10 cellular contexts compared by ENCODE assay signal in genomic region chr13:111183959-111184684, GRCh38.
DNase-seq lines count a peak whose midpoint lies in the region; ATAC-seq and TF ChIP-seq lines count a peak whose summit lies in the region.
"Had no signal": no experiment of that assay in that cellular context is flagged by ENCODE, and none has a peak within 500 bp of the region (broad histone marks: within the 10 kb centered on the region; RNA-seq: fewer than 3 reads in every experiment).

No MANE protein-coding gene starts in this region.

- H3K4me1 ChIP-seq in IMR-90 (ENCODE audit: control insufficient read depth, insufficient read depth, low read length) (peaks cover 7% of the 10 kb centered on the region), prostate gland (replicated peaks) (peaks cover 5% of the 10 kb centered on the region), BE2C (peaks cover 17% of the 10 kb centered on the region)

- no peak overlapping the region for H4K91ac ChIP-seq in IMR-90 (ENCODE audit: insufficient read depth, low read depth, low read length)

- H3K9ac ChIP-seq in IMR-90 (ENCODE audit: low read depth, low read length), result no peak overlapping the region

- CTCF ChIA-PET in IMR-90 (lab: Yijun Ruan, JAX) (interaction anchor here (0.9 kb wide), 1 partner anchor 67 kb away, joined by 3 read pairs; no protein-coding TSS in a partner anchor), HEK293T (lab: Yijun Ruan, JAX) (interaction anchor here (0.6 kb wide), 1 partner anchor 17 kb away, joined by 3 read pairs; no protein-coding TSS in a partner anchor)

- no peak overlapping the region for H3K18ac ChIP-seq in IMR-90 (ENCODE audit: low read depth, low read length)

- no peak overlapping the region for H3K56ac ChIP-seq in IMR-90 (ENCODE audit: extremely low read depth, insufficient read depth, low read length)

- H3K27me3 ChIP-seq in IMR-90 (ENCODE audit: control insufficient read depth, insufficient read depth, low read length), result no peaks in the 10 kb centered on the region
- H3K27me3 ChIP-seq in prostate gland (replicated peaks; ENCODE audit: insufficient read depth), result no peaks in the 10 kb centered on the region
- no peaks in the 10 kb centered on the region for H3K27me3 ChIP-seq in BE2C
- H3K27me3 ChIP-seq: cardiac muscle cell had no signal

- 0 out of 2 replicates have a peak, but pooled peaks have one; percentile 6 for ATAC-seq in IMR-90 (ENCODE audit: low read depth)
- no peak for ATAC-seq in left colon

- TF ChIP-seq RAD21 in IMR-90 (IDR thresholded peaks at IDR 0.05; ENCODE audit: low read length), result no peak

- no peak overlapping the region for H4K5ac ChIP-seq in IMR-90 (ENCODE audit: low read depth, low read length)

- TF ChIP-seq POLR2A in IMR-90 (IDR thresholded peaks at IDR 0.05; ENCODE audit: low read depth, low read length) (no peak), prostate gland (IDR thresholded peaks at IDR 0.05) (no peak)

- H3K4ac ChIP-seq in IMR-90 (ENCODE audit: low read depth, low read length), result no peak overlapping the region

- in situ Hi-C loops in IMR-90 (cut with MboI; ENCODE audit: low sequenced_read_pairs), result no loop called here

- no peak overlapping the region for H2AK9ac ChIP-seq in IMR-90 (replicated peaks; ENCODE audit: low read depth, low read length, poor library complexity)

- intact Hi-C loops in IMR-90 (cut with micrococcal nuclease) (no loop called here), prostate gland (cut with DNase I) (no loop called here), left colon (cut with DNase I, micrococcal nuclease) (no loop called here)

- DNase-seq in IMR-90, result no peak
- peak in 13 of 61 donors; percentile 8 to 64 (median 17) for DNase-seq in caudate nucleus (lab: John Stamatoyannopoulos, UW)
- no peak for DNase-seq in prostate gland (ENCODE audit: low spot score)
- no peak for DNase-seq in HEK293T (ENCODE audit: extremely low spot score)
- DNase-seq in BE2C, result no peak
- no peak for DNase-seq in left colon
- DNase-seq in HuH-7.5 (ENCODE audit: low spot score), result no peak
- DNase-seq: stimulated activated CD4-positive, alpha-beta T cell treated with anti-CD3 and anti-CD28 coated beads, Interleukin-4, amount 100 ng/mL, for 1 hour had no signal

- H3K4me3 ChIP-seq in GM12875 (ENCODE audit: low read depth, low read length) (peak overlapping the region; percentile 50), IMR-90 (ENCODE audit: insufficient read depth, low read depth, low read length) (no peak overlapping the region), prostate gland (no peak overlapping the region), BE2C (ENCODE audit: low read depth, low read length) (no peak overlapping the region)
- H3K4me3 ChIP-seq: cardiac muscle cell had no signal

- no peak overlapping the region for H2AK5ac ChIP-seq in IMR-90 (ENCODE audit: low read depth, low read length)

- H2BK5ac ChIP-seq in IMR-90 (ENCODE audit: low read depth, low read length, poor library complexity, severe bottlenecking), result no peak overlapping the region

- no peak overlapping the region for H3K23ac ChIP-seq in IMR-90 (ENCODE audit: low read depth, low read length)

- dilution Hi-C loops in IMR-90 (cut with HindIII; ENCODE audit: low sequenced_read_pairs, unreplicated experiment), result no loop called here

- no peak overlapping the region for H2BK15ac ChIP-seq in IMR-90 (ENCODE audit: low read depth, low read length)

- H2BK120ac ChIP-seq in IMR-90 (ENCODE audit: low read depth, low read length), result no peak overlapping the region

- no peak overlapping the region for H3K14ac ChIP-seq in IMR-90 (replicated peaks; ENCODE audit: low read depth, low read length)

- H3K36me3 ChIP-seq in IMR-90 (ENCODE audit: control insufficient read depth, insufficient read depth, low read length), result no peaks in the 10 kb centered on the region
- H3K36me3 ChIP-seq in prostate gland, result no peaks in the 10 kb centered on the region
- H3K36me3 ChIP-seq in BE2C, result no peaks in the 10 kb centered on the region; the same call in none of the 2 replicates
- H3K36me3 ChIP-seq: cardiac muscle cell had no signal

- peaks cover 87% of the 10 kb centered on the region for H4K20me1 ChIP-seq in IMR-90 (ENCODE audit: insufficient read depth, low read length)

- no peak overlapping the region for H2BK20ac ChIP-seq in IMR-90 (ENCODE audit: low read depth, low read length)

- no peak overlapping the region for H3K4me2 ChIP-seq in IMR-90 (ENCODE audit: low read depth, low read length)

- POLR2A ChIA-PET in IMR-90 (lab: Charles Lee; ENCODE audit: unreplicated experiment), result no interaction called here
- POLR2A ChIA-PET in HEK293T (lab: Yijun Ruan, JAX), result no interaction called here

- no peak overlapping the region for H3K27ac ChIP-seq in IMR-90 (ENCODE audit: insufficient read depth, low read length)
- peak overlapping the region; percentile 11 for H3K27ac ChIP-seq in caudate nucleus (ENCODE audit: low read depth, low read length)
- H3K27ac ChIP-seq in prostate gland, result peak overlapping the region; percentile 5 to 10
- H3K27ac ChIP-seq: cardiac muscle cell had no signal

- peaks cover 45 to 94% of the 10 kb centered on the region in 2 experiments for H3K79me1 ChIP-seq in IMR-90 (ENCODE audit: low read depth in 1 of 2, low read length in 2 of 2)

- BruUV-seq in IMR-90 (replicated peaks; lab: Mats Ljungman, UMichigan), result no TSS peak

- TF ChIP-seq CTCF in GM12875 (IDR thresholded peaks at IDR 0.05; ENCODE audit: borderline replicate concordance, insufficient read depth, low read depth, low read length), result no peak
- TF ChIP-seq CTCF in IMR-90 (conservative IDR thresholded peaks at IDR 0.05; ENCODE audit: low read depth, low read length), result no peak
- TF ChIP-seq CTCF in prostate gland (IDR thresholded peaks at IDR 0.05), result no peak
- TF ChIP-seq CTCF in BE2C (IDR thresholded peaks at IDR 0.05; ENCODE audit: low read depth, low read length), result no peak

- no peak overlapping the region for H4K8ac ChIP-seq in IMR-90 (ENCODE audit: low read depth in 2 of 2, low read length in 2 of 2)

- peaks cover 37% of the 10 kb centered on the region for H3K9me1 ChIP-seq in IMR-90 (ENCODE audit: insufficient read depth, low read length)

- WGBS in IMR-90 (ENCODE audit: extremely low coverage in 2 of 2, insufficient read length in 1 of 2), 2 experiments, result 40% methylated on average over 1 of the region's 13 CpGs; no CpG with 5 or more reads in 1 of the 2 experiments
- 61% methylated on average over 13 of the region's 13 CpGs for WGBS in prostate gland

- no peak overlapping the region for H2AFZ ChIP-seq in IMR-90 (replicated peaks; ENCODE audit: low read length, poor library complexity)

- H3K9me3 ChIP-seq in IMR-90 (ENCODE audit: control insufficient read depth, insufficient read depth, low read length) (no peaks in the 10 kb centered on the region), prostate gland (no peaks in the 10 kb centered on the region), BE2C (no peaks in the 10 kb centered on the region)

TF ChIP-seq in IMR-90, 13 proteins besides CTCF, POLR2A, EP300 and RAD21:
- no peak for TF ChIP-seq CHD1 (IDR thresholded peaks at IDR 0.05; ENCODE audit: low read depth, low read length)
- no peak for TF ChIP-seq NFE2L2 (IDR thresholded peaks at IDR 0.05; ENCODE audit: low read depth, low read length)
- no peak for TF ChIP-seq MAZ (IDR thresholded peaks at IDR 0.05; ENCODE audit: borderline replicate concordance, low read depth, low read length)
- no peak for TF ChIP-seq RCOR1 (IDR thresholded peaks at IDR 0.05; ENCODE audit: insufficient replicate concordance, low read length)
TF ChIP-seq in IMR-90: peak in this region for 0.

TF ChIP-seq in HEK293T, 16 proteins besides CTCF, POLR2A, EP300 and RAD21:
- TF ChIP-seq FOXA1 (IDR thresholded peaks at IDR 0.05) (no peak), NFRKB (IDR thresholded peaks at IDR 0.05) (no peak), ZNF384 (IDR thresholded peaks at IDR 0.05) (no peak), SUZ12 (IDR thresholded peaks at IDR 0.05) (no peak), L3MBTL2 (conservative IDR thresholded peaks at IDR 0.05) (no peak), FOXK2 (IDR thresholded peaks at IDR 0.05) (no peak), BHLHE40 (IDR thresholded peaks at IDR 0.05; ENCODE audit: borderline replicate concordance) (no peak), FOXM1 (IDR thresholded peaks at IDR 0.05; ENCODE audit: borderline replicate concordance) (no peak), ELF4 (IDR thresholded peaks at IDR 0.05) (no peak), ARNT (IDR thresholded peaks at IDR 0.05) (no peak), TARDBP (IDR thresholded peaks at IDR 0.05) (no peak)
